17 cellular contexts compared by ENCODE assay signal in the genomic region with DNA sequence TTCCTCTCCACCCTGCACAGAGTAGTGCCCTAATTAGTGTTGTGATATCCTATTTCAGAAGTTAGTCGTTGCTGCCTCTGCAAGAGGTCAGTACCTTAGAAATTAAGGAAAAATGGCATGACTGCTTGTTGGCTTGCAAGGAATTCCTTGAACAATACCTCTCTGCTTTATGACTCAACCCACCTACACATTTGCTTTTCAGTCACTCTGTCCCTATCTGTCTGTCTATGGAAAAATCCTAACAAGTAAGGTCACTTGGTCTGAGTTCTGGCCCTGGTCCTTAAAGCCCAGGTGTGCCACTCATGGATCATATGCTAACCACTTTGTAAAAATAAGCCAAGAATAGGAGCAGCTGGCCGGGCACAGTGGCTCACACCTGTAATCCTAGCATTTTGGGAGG.
A peak's percentile ranks its signal among the peaks of the same experiment; 100 is the strongest.
DNase-seq lines count a peak whose midpoint lies in the region; ATAC-seq and TF ChIP-seq lines count a peak whose summit lies in the region.
"Had no signal": no experiment of that assay in that cellular context is flagged by ENCODE, and none has a peak within 500 bp of the region (broad histone marks: within the 10 kb centered on the region; RNA-seq: fewer than 3 reads in every experiment).

No MANE protein-coding gene starts in this region.

- ATAC-seq in esophagus mucosa, result no peak
- ATAC-seq: left lobe of liver, Right ventricle myocardium inferior had no signal

- no peak overlapping the region for H3K4me3 Mint-ChIP-seq in Calu3 (ENCODE audit: low read depth, unreplicated experiment)
- H3K4me3 Mint-ChIP-seq: activated naive CD8-positive, alpha-beta T cell treated with anti-CD3 and anti-CD28 coated beads for 36 hours; activated T-cell treated with anti-CD3 and anti-CD28 coated beads, Interleukin-2, amount 50 U/mL, for 24 hours had no signal

- H3K4me1 Mint-ChIP-seq in Calu3 (ENCODE audit: low read depth, unreplicated experiment), result peaks cover 1% of the 10 kb centered on the region

- H3K27me3 ChIP-seq in cardiac muscle cell, result no peaks in the 10 kb centered on the region
- no peaks in the 10 kb centered on the region for H3K27me3 ChIP-seq in left ventricle myocardium inferior (ENCODE audit: low read depth)

- intact Hi-C loops in left ventricle myocardium inferior (cut with micrococcal nuclease), result no loop called here
- intact Hi-C loops in Calu3 (cut with micrococcal nuclease; ENCODE audit: unreplicated experiment), result no loop called here

- peaks cover 8% of the 10 kb centered on the region for H3K4me1 ChIP-seq in cardiac muscle cell (ENCODE audit: low read depth)
- no peaks in the 10 kb centered on the region for H3K4me1 ChIP-seq in left ventricle myocardium inferior

- CTCF ChIA-PET in Calu3 (lab: Charles Lee), result interaction anchor here (0.7 kb wide), 1 partner anchor 142 kb away, joined by 11 read pairs; no protein-coding TSS in a partner anchor

- H3K36me3 Mint-ChIP-seq in Calu3 (ENCODE audit: insufficient read depth, unreplicated experiment), result peaks cover 5% of the 10 kb centered on the region

- TF ChIP-seq CTCF in cardiac muscle cell (IDR thresholded peaks at IDR 0.05; ENCODE audit: low read depth, low read length) (no peak), left ventricle myocardium inferior (IDR thresholded peaks at IDR 0.05; ENCODE audit: borderline replicate concordance) (no peak), Calu3 (IDR thresholded peaks at IDR 0.05; ENCODE audit: unreplicated experiment) (no peak)

- no peak overlapping the region for H3K4me3 ChIP-seq in cardiac muscle cell
- H3K4me3 ChIP-seq in left ventricle myocardium inferior, result no peak overlapping the region

- peak in 1 of 2 donors; percentile 21 for DNase-seq in cardiac muscle cell (ENCODE audit: low read depth in 1 of 2, low spot score in 1 of 2)
- DNase-seq in left ventricle myocardium inferior, result no peak
- peak; percentile 27 for DNase-seq in amniotic epithelial cell (ENCODE audit: low read depth)
- DNase-seq in islet precursor cell, result peak; percentile 79
- no peak for DNase-seq in Calu3
- no peak for DNase-seq in NCI-H2227 treated with DMSO at 0.1 percent for 48 hours (lab: John Stamatoyannopoulos, UW)
- no peak for DNase-seq in SHP77 treated with DMSO at 0.1 percent for 48 hours (lab: John Stamatoyannopoulos, UW)
- DNase-seq: activated CD4-positive, alpha-beta T cell treated with anti-CD3 and anti-CD28 coated beads for 4 hours; activated naive CD8-positive, alpha-beta T cell treated with anti-CD3 and anti-CD28 coated beads for 36 hours; activated T-cell treated with anti-CD3 and anti-CD28 coated beads, Interleukin-2, amount 50 U/mL, for 24 hours; GF-D8; NCI-H1694; NCI-H748 treated with DMSO at 0.1 percent for 48 hours had no signal

- H3K36me3 ChIP-seq in cardiac muscle cell (no peaks in the 10 kb centered on the region), left ventricle myocardium inferior (peaks cover 6% of the 10 kb centered on the region)

- H3K9me3 Mint-ChIP-seq in Calu3 (ENCODE audit: low read depth, unreplicated experiment), result no peaks in the 10 kb centered on the region
- H3K9me3 Mint-ChIP-seq: activated naive CD8-positive, alpha-beta T cell treated with anti-CD3 and anti-CD28 coated beads for 36 hours; activated T-cell treated with anti-CD3 and anti-CD28 coated beads, Interleukin-2, amount 50 U/mL, for 24 hours had no signal

- no peaks in the 10 kb centered on the region for H3K9me3 ChIP-seq in cardiac muscle cell (ENCODE audit: low read depth)
- no peaks in the 10 kb centered on the region for H3K9me3 ChIP-seq in left ventricle myocardium inferior (replicated peaks)

- H3K27ac Mint-ChIP-seq in Calu3 (ENCODE audit: unreplicated experiment), result no peak overlapping the region
- H3K27ac Mint-ChIP-seq: activated T-cell treated with anti-CD3 and anti-CD28 coated beads, Interleukin-2, amount 50 U/mL, for 24 hours had no signal

- no TSS peak for BruUV-seq in Calu3 (replicated peaks; lab: Mats Ljungman, UMichigan)

- H3K27ac ChIP-seq in cardiac muscle cell (peak overlapping the region; percentile 46), left ventricle myocardium inferior (replicated peaks) (no peak overlapping the region)
- H3K27ac ChIP-seq: HL-60 had no signal

- H3K27me3 Mint-ChIP-seq in Calu3 (ENCODE audit: unreplicated experiment), result no peaks in the 10 kb centered on the region
- H3K27me3 Mint-ChIP-seq: activated naive CD8-positive, alpha-beta T cell treated with anti-CD3 and anti-CD28 coated beads for 36 hours; activated T-cell treated with anti-CD3 and anti-CD28 coated beads, Interleukin-2, amount 50 U/mL, for 24 hours had no signal

Comparison
In these comparisons a context has a peak if more than half of its experiments do, and no peak if none do; other contexts are left out.
1. DNase-seq: peak in amniotic epithelial cell (single experiment) and islet precursor cell (single experiment); none in left ventricle myocardium inferior (single experiment), Calu3 (single experiment), NCI-H2227 treated with DMSO at 0.1 percent for 48 hours (single experiment) and SHP77 treated with DMSO at 0.1 percent for 48 hours (single experiment).